ENCODE assay signal across 1 cellular context in genomic region chr11:124421043-124421442, GRCh38.
TF ChIP-seq lines count a peak whose summit lies in the region.

No MANE protein-coding gene starts in this region.

TF ChIP-seq in GM23338, 12 proteins besides CTCF, POLR2A, EP300 and RAD21 (continued from another document):
- no peak for TF ChIP-seq ZNF462 (CRISPR knock-in tag; IDR thresholded peaks at IDR 0.05)
- no peak for TF ChIP-seq POLR2AphosphoS5 (IDR thresholded peaks at IDR 0.05; ENCODE audit: low read depth)
- no peak for TF ChIP-seq ETS1 (IDR thresholded peaks at IDR 0.05)
- TF ChIP-seq EZH2phosphoT487 (IDR thresholded peaks at IDR 0.05; ENCODE audit: unreplicated experiment): no peak
- no peak for TF ChIP-seq JUNB (IDR thresholded peaks at IDR 0.05; ENCODE audit: unreplicated experiment)
- TF ChIP-seq EZH2 (IDR thresholded peaks at IDR 0.05; ENCODE audit: low read depth, unreplicated experiment): no peak
- TF ChIP-seq NANOG (IDR thresholded peaks at IDR 0.05; ENCODE audit: borderline replicate concordance): no peak
- no peak for TF ChIP-seq STAT1 (IDR thresholded peaks at IDR 0.05; ENCODE audit: unreplicated experiment)
TF ChIP-seq in GM23338: peak in this region for 0.
